ENCODE assay signal across 8 cellular contexts in the genomic region with DNA sequence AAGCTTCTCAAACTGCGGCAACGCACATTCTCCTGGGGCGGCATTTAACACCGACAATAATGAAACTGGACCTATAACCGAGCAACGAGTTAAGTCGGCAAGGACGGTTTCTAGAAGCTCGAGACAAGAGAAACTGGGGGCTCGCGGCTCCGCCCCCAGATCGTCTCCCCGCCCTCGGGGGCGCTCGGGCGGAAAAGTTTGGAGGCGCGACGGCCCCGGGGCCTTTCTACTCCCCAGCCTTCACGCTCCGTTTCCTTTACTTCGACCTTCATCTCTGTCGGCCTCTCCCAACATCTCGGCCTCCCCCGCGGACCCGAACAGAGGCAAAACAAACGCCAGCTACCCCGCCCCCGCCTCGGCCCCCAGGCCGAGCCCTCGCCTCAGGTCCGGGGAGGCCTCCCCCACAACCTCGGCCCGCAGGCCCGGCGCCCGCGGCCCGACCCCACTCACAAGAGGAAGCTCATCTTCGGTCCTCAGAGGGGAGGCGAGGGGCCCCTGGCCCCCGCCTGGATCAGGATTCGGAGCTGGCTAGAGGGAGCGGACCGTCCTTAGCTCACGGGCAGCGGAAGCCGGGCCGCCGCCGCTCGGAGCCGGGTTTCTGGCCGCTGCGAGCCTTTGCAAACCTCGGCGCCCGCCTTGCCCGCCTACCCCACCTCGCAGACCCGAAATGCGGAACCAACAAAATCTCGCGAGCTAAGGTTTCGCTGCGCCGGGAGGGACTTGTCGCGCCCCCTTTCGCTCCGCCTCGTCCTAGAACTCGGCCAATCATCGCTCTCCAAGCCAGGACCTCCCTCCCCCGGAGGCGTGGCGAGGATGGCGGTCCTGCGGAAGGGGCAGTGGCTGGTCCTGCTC. TPM values are rescaled to one million over a fixed set of nuclear protein-coding genes. Genes with fewer than 3 reads are reported as not detected.
DNase-seq lines count a peak whose midpoint lies in the region; ATAC-seq and TF ChIP-seq lines count a peak whose summit lies in the region.

A gene (minus strand): TSS at position 669 of the 852 bp plus-strand sequence. CDS start 205 bp downstream, at position 464.

- ATAC-seq in GM21723 (IDR thresholded peaks at IDR 0.05; ENCODE audit: unreplicated experiment) (peak; percentile 81), Panc1 (peak; percentile 99)
- peak; percentile 94 to 96 for ATAC-seq in activated T-cell treated with anti-CD3 and anti-CD28 coated beads, Interleukin-2, amount 50 U/mL, for 4 hours

- no TSS peak for BruUV-seq in Panc1 (replicated peaks; lab: Mats Ljungman, UMichigan)

- intact Hi-C loops in Panc1 (cut with micrococcal nuclease; ENCODE audit: unreplicated experiment) = no loop called here

- in situ Hi-C loops in Panc1 (cut with HindIII; ENCODE audit: low pct_unique_long_range_greater_than_20kb, low sequenced_read_pairs) = no loop called here

- H3K4me3 ChIP-seq in Panc1 (ENCODE audit: low read depth in 2 of 2, low read length in 2 of 2) = peak within 1 kb of the TSS; percentile 81 to 83
- H3K4me3 ChIP-seq in mucosa of stomach (ENCODE audit: low read length) = peak within 1 kb of the TSS; percentile 80

- peak; percentile 90 for TF ChIP-seq POLR2A in erythroblast (IDR thresholded peaks at IDR 0.05; ENCODE audit: low read length)

- no peaks in the 10 kb centered on the region for H3K9me3 ChIP-seq in Panc1 (ENCODE audit: control insufficient read depth, insufficient read depth, low read depth, low read length)
- no peaks in the 10 kb centered on the region for H3K9me3 ChIP-seq in mucosa of stomach (ENCODE audit: control insufficient read depth, low read length)

- H3K9ac ChIP-seq in mucosa of stomach (ENCODE audit: low read length) = peak within 1 kb of the TSS; percentile 99

- H3K36me3 ChIP-seq in Panc1 (ENCODE audit: control insufficient read depth, insufficient read depth, low read length) = peaks cover 4% of the 10 kb centered on the region; the same call in 1 of the 2 replicates
- no peaks in the 10 kb centered on the region for H3K36me3 ChIP-seq in mucosa of stomach (ENCODE audit: control insufficient read depth, insufficient read depth, low read length)

- H3K4me3 Mint-ChIP-seq in activated T-cell treated with anti-CD3 and anti-CD28 coated beads, Interleukin-2, amount 50 U/mL, for 4 hours = peak within 1 kb of the TSS; percentile 88

- H3K27ac ChIP-seq in Panc1 (ENCODE audit: low read length) = peak within 1 kb of the TSS; percentile 91

- POLR2A ChIA-PET in Panc1 (lab: Charles Lee) = interaction anchor here (0.6 to 1.4 kb wide), 7 partner anchors 19 to 1146 kb away, joined by 3 to 10 read pairs (median 4); a partner anchor contains a TSS

- TF ChIP-seq CTCF in Panc1 (IDR thresholded peaks at IDR 0.05) = no peak

- no peaks in the 10 kb centered on the region for H3K27me3 Mint-ChIP-seq in activated T-cell treated with anti-CD3 and anti-CD28 coated beads, Interleukin-2, amount 50 U/mL, for 4 hours (ENCODE audit: low read depth)

- peaks cover 8% of the 10 kb centered on the region for H3K36me3 Mint-ChIP-seq in activated T-cell treated with anti-CD3 and anti-CD28 coated beads, Interleukin-2, amount 50 U/mL, for 4 hours (ENCODE audit: insufficient read depth)

- H3K9me3 Mint-ChIP-seq in activated T-cell treated with anti-CD3 and anti-CD28 coated beads, Interleukin-2, amount 50 U/mL, for 4 hours = no peaks in the 10 kb centered on the region

- CTCF ChIA-PET in Panc1 (lab: Charles Lee) = interaction anchor here (0.5 to 1.0 kb wide), 9 partner anchors 21 to 1021 kb away, joined by 3 to 10 read pairs (median 3); no protein-coding TSS in a partner anchor

- H3K4me1 ChIP-seq in Panc1 (ENCODE audit: control insufficient read depth, insufficient read depth, low read length) (no peaks in the 10 kb centered on the region), mucosa of stomach (ENCODE audit: control insufficient read depth, insufficient read depth, low read length) (peaks cover 4% of the 10 kb centered on the region)

- H3K27me3 ChIP-seq in Panc1 (ENCODE audit: control insufficient read depth, insufficient read depth, low read length) (no peaks in the 10 kb centered on the region), mucosa of stomach (ENCODE audit: control insufficient read depth, insufficient read depth, low read length) (no peaks in the 10 kb centered on the region)

- DNase-seq in DMS53 (lab: John Stamatoyannopoulos, UW) = peak; percentile 99
- peak; percentile 96 for DNase-seq in KG1 (lab: John Stamatoyannopoulos, UW)
- DNase-seq in Panc1 (ENCODE audit: low read depth, low spot score) = peak; percentile 97
- peak; percentile 96 for DNase-seq in activated T-cell treated with anti-CD3 and anti-CD28 coated beads, Interleukin-2, amount 50 U/mL, for 4 hours
- peak; percentile 99 for DNase-seq in erythroblast (lab: John Stamatoyannopoulos, UW)
- peak; percentile 94 to 96 for DNase-seq in stimulated activated CD8-positive, alpha-beta memory T cell treated with anti-CD3 and anti-CD28 coated beads, Interleukin-7, amount 100 ng/mL, for 1 hour (ENCODE audit: low read depth in 2 of 2)

- peaks cover 37% of the 10 kb centered on the region for H3K4me1 Mint-ChIP-seq in activated T-cell treated with anti-CD3 and anti-CD28 coated beads, Interleukin-2, amount 50 U/mL, for 4 hours (ENCODE audit: low read depth)

RNA-seq across cellular contexts. Expression of the gene that starts here (rescaled TPM):
- 184 TPM for total RNA-seq in Panc1 (2021; ENCODE audit: unreplicated experiment)
- 64.4 TPM for polyA plus RNA-seq in Panc1 (2012; ENCODE audit: insufficient read length)
- 100 to 1,000 TPM; 171 to 175 (median 173) TPM for total RNA-seq in activated T-cell treated with anti-CD3 and anti-CD28 coated beads, Interleukin-2, amount 50 U/mL, for 4 hours

Comparison
In these comparisons a context has a peak if more than half of its experiments do, and no peak if none do; other contexts are left out.
1. Peak in every context shown above with its lines: DNase-seq, ATAC-seq, H3K4me3 ChIP-seq and H3K27ac ChIP-seq.